8 cellular contexts compared by ENCODE assay signal in the genomic region with DNA sequence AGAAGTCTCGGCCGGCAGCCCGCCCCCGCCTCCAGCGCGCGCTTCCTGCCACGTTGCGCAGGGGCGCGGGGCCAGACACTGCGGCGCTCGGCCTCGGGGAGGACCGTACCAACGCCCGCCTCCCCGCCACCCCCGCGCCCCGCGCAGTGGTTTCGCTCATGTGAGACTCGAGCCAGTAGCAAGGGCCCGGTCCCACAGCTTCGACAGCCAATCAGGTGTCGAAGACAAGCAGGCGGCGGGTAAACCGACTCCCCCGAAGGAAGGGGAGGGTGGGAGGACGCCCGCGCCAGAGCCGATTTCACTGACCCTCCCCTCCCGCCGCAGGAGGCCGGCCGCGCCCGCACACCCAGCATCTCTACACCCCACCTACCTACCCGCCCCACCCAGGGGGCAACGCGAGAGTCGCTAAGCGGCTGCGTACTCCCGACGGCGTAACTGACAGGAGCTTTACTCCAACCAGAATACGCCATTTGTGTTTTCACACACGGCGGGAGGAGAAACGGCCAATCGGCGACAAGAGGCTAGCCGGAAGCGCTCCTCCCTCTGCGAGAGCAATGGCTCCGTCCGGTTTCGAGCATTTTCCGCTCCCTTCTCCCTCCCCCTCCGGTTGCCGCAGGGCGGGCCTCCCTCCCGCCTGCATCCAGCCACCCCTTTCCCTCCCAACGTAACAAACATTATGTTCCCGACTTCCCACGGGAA. TPM values are rescaled to one million over a fixed set of nuclear protein-coding genes. Genes with fewer than 3 reads are reported as not detected.
DNase-seq lines count a peak whose midpoint lies in the region; ATAC-seq and TF ChIP-seq lines count a peak whose summit lies in the region.

No MANE protein-coding gene starts in this region.

- peak; percentile 93 for DNase-seq in GM13977 (ENCODE audit: low spot score)
- peak; percentile 82 for DNase-seq in NCI-H1694 (lab: John Stamatoyannopoulos, UW)
- peak; percentile 93 to 100 (median 100) for DNase-seq in amygdala (lab: John Stamatoyannopoulos, UW)
- peak; percentile 99 for DNase-seq in left ventricle myocardium inferior
- peak; percentile 99 for DNase-seq in posterior vena cava (ENCODE audit: low spot score)
- DNase-seq in upper lobe of right lung = peak; percentile 99

- H3K36me3 Mint-ChIP-seq in T-helper 1 cell treated with Interleukin-12 subunit alpha and Interleukin-12 subunit beta and Interleukin-4 antibody, amounts not matched to agents 30 μg/mL and 1 μg/mL, for 36 hours (ENCODE audit: low read depth) = peaks cover 31% of the 10 kb centered on the region

- H3K27ac Mint-ChIP-seq in T-helper 1 cell treated with Interleukin-12 subunit alpha and Interleukin-12 subunit beta and Interleukin-4 antibody, amounts not matched to agents 30 μg/mL and 1 μg/mL, for 36 hours = peak overlapping the region; percentile 99

- peaks cover 53% of the 10 kb centered on the region for H3K4me1 Mint-ChIP-seq in T-helper 1 cell treated with Interleukin-12 subunit alpha and Interleukin-12 subunit beta and Interleukin-4 antibody, amounts not matched to agents 30 μg/mL and 1 μg/mL, for 36 hours (ENCODE audit: low read depth)

- ATAC-seq in HG02885 (IDR thresholded peaks at IDR 0.05; ENCODE audit: poor library complexity, unreplicated experiment) = peak; percentile 73
- peak; percentile 86 for ATAC-seq in upper lobe of right lung

- H3K4me1 ChIP-seq in left ventricle myocardium inferior (peaks cover 82% of the 10 kb centered on the region), upper lobe of right lung (peaks cover 59% of the 10 kb centered on the region)

- intact Hi-C loops in left ventricle myocardium inferior (cut with micrococcal nuclease) = no loop called here
- intact Hi-C loops in posterior vena cava (cut with DNase I) = no loop called here
- intact Hi-C loops in upper lobe of right lung (cut with DNase I) = no loop called here

- H3K4me3 ChIP-seq in left ventricle myocardium inferior (peak overlapping the region; percentile 80), upper lobe of right lung (peak overlapping the region; percentile 79)

- H3K27me3 ChIP-seq in left ventricle myocardium inferior (ENCODE audit: low read depth) = no peaks in the 10 kb centered on the region
- H3K27me3 ChIP-seq in upper lobe of right lung = no peaks in the 10 kb centered on the region

- H3K27me3 Mint-ChIP-seq in T-helper 1 cell treated with Interleukin-12 subunit alpha and Interleukin-12 subunit beta and Interleukin-4 antibody, amounts not matched to agents 30 μg/mL and 1 μg/mL, for 36 hours (ENCODE audit: low read depth) = no peaks in the 10 kb centered on the region

- in situ Hi-C loops in GM13977 (cut with MboI; ENCODE audit: low pct_unique_long_range_greater_than_20kb, low sequenced_read_pairs, unreplicated experiment) = no loop called here

- H3K27ac ChIP-seq in left ventricle myocardium inferior (replicated peaks) (peak overlapping the region; percentile 98), upper lobe of right lung (peak overlapping the region; percentile 95)

- peaks cover 13% of the 10 kb centered on the region for H3K36me3 ChIP-seq in left ventricle myocardium inferior
- peaks cover 27% of the 10 kb centered on the region for H3K36me3 ChIP-seq in upper lobe of right lung

- peak overlapping the region; percentile 93 for H3K4me3 Mint-ChIP-seq in T-helper 1 cell treated with Interleukin-12 subunit alpha and Interleukin-12 subunit beta and Interleukin-4 antibody, amounts not matched to agents 30 μg/mL and 1 μg/mL, for 36 hours

- TF ChIP-seq CTCF in GM13977 (IDR thresholded peaks at IDR 0.05; ENCODE audit: extremely low read depth, insufficient read depth, missing control alignments) (no peak), left ventricle myocardium inferior (IDR thresholded peaks at IDR 0.05; ENCODE audit: borderline replicate concordance) (no peak), upper lobe of right lung (IDR thresholded peaks at IDR 0.05) (no peak)

- no peaks in the 10 kb centered on the region for H3K9me3 ChIP-seq in left ventricle myocardium inferior (replicated peaks)
- no peaks in the 10 kb centered on the region for H3K9me3 ChIP-seq in upper lobe of right lung

- H3K9me3 Mint-ChIP-seq in T-helper 1 cell treated with Interleukin-12 subunit alpha and Interleukin-12 subunit beta and Interleukin-4 antibody, amounts not matched to agents 30 μg/mL and 1 μg/mL, for 36 hours = no peaks in the 10 kb centered on the region

RNA-seq across cellular contexts. Expression of a gene that starts 0.6 kb away (rescaled TPM):
- total RNA-seq in left ventricle myocardium inferior (49.9 TPM), posterior vena cava (100 to 1,000 TPM in 1 of 2 donors, 10 to 100 TPM in 1; 95.7 to 101 TPM), upper lobe of right lung (124 TPM)

RNA-seq across cellular contexts. Expression of a gene that starts 33.9 kb away (rescaled TPM):
- total RNA-seq in left ventricle myocardium inferior = 57.4 TPM
- 10 to 100 TPM; 28.3 to 39.9 TPM for total RNA-seq in posterior vena cava
- total RNA-seq in upper lobe of right lung = 34.8 TPM

Comparison
In these comparisons a context has a peak if more than half of its experiments do, and no peak if none do; other contexts are left out.
1. Peak in every context shown above with its lines: DNase-seq, ATAC-seq, H3K4me3 ChIP-seq and H3K27ac ChIP-seq.